In the genomic region with DNA sequence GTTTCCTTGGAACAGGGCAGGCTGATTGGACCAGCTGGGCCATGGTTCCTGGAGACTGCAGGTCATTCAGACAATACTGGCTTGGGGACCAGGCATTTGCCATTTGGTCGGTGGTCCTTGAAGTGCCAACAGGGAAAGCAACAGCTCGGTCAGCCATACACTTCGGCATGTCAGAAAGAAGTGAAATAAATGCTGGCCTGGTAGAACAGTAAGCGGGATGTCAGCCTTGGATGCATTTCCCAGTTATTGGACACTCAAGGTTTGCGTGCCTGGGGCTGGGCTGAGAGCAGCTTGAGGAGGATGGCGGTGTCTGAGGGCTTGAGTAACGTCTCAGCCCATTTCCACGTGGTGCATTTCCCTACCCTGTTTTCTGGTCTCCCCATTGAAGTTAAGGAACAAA, we compare ENCODE assay signal across 1 cellular context.
TF ChIP-seq lines count a peak whose summit lies in the region.

No MANE protein-coding gene starts in this region.

TF ChIP-seq in IMR-90, 13 proteins besides CTCF, POLR2A, EP300 and RAD21 (continued from another document):
- TF ChIP-seq ELK1 (IDR thresholded peaks at IDR 0.05; ENCODE audit: borderline replicate concordance, low read depth, low read length): no peak
- no peak for TF ChIP-seq BHLHE40 (IDR thresholded peaks at IDR 0.05; ENCODE audit: low read depth, low read length)
- no peak for TF ChIP-seq MAZ (IDR thresholded peaks at IDR 0.05; ENCODE audit: borderline replicate concordance, low read depth, low read length)
- TF ChIP-seq RCOR1 (IDR thresholded peaks at IDR 0.05; ENCODE audit: insufficient replicate concordance, low read length): no peak
- TF ChIP-seq FOS (IDR thresholded peaks at IDR 0.05; ENCODE audit: low read depth, low read length): no peak
- TF ChIP-seq MAFK (IDR thresholded peaks at IDR 0.05; ENCODE audit: low read depth, low read length): no peak
- no peak for TF ChIP-seq CEBPB (IDR thresholded peaks at IDR 0.05; ENCODE audit: low read depth, low read length)
- TF ChIP-seq SMC3 (IDR thresholded peaks at IDR 0.05; ENCODE audit: low read depth, low read length): no peak
